8 cellular contexts compared by ENCODE assay signal in the genomic region with DNA sequence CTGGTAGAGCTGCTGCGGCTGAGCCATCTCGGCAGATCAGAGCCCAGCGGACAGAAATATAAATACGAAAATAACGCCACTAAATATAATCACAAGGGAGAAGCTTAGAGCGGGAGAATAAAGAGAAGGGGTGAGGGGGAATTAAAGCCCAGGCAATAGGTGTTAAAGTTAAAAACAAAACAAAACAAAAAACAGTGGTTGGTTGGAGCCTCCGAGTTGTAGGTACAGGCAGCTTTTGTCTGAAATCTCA. TPM values are rescaled to one million over a fixed set of nuclear protein-coding genes. Genes with fewer than 3 reads are reported as not detected.
A peak's percentile ranks its signal among the peaks of the same experiment; 100 is the strongest.
DNase-seq lines count a peak whose midpoint lies in the region; ATAC-seq and TF ChIP-seq lines count a peak whose summit lies in the region.

No MANE protein-coding gene starts in this region.

- H3K4me1 ChIP-seq in OCI-LY7 (ENCODE audit: insufficient read depth, low read length, poor library complexity, severe bottlenecking) = peaks cover 25% of the 10 kb centered on the region
- H3K4me1 ChIP-seq in neural progenitor cell = peaks cover 50% of the 10 kb centered on the region

- H3K9me3 Mint-ChIP-seq in endothelial cell (ENCODE audit: unreplicated experiment) (no peaks in the 10 kb centered on the region), neural progenitor cell (no peaks in the 10 kb centered on the region)

- no TSS peak for BruUV-seq in OCI-LY7 (replicated peaks; lab: Mats Ljungman, UMichigan)

- H3K27me3 ChIP-seq in BJ (ENCODE audit: control insufficient read depth, insufficient read depth, low read length) = no peaks in the 10 kb centered on the region
- peaks cover 78% of the 10 kb centered on the region for H3K27me3 ChIP-seq in neural progenitor cell

- peaks cover 71% of the 10 kb centered on the region for H3F3A ChIP-seq in neural progenitor cell (ENCODE audit: low read depth)

- H3K9me3 ChIP-seq in OCI-LY7 (ENCODE audit: low read length) = no peaks in the 10 kb centered on the region
- H3K9me3 ChIP-seq in neural progenitor cell (ENCODE audit: low read depth) = no peaks in the 10 kb centered on the region

- H2AFZ ChIP-seq in OCI-LY7 (ENCODE audit: low read length) = peak overlapping the region; percentile 99; the same call in 1 of the 2 replicates
- H2AFZ ChIP-seq in neural progenitor cell (replicated peaks) = peak overlapping the region; percentile 69

- H3K36me3 Mint-ChIP-seq in endothelial cell (ENCODE audit: low read depth, unreplicated experiment) (no peaks in the 10 kb centered on the region), neural progenitor cell (no peaks in the 10 kb centered on the region)

- H3K36me3 ChIP-seq in BJ (ENCODE audit: control insufficient read depth, insufficient read depth, low read length) (peaks cover 7% of the 10 kb centered on the region), OCI-LY7 (ENCODE audit: insufficient read depth, low read length) (no peaks in the 10 kb centered on the region), neural progenitor cell (no peaks in the 10 kb centered on the region)

- H3K27ac Mint-ChIP-seq in endothelial cell (ENCODE audit: unreplicated experiment) (peak overlapping the region; percentile 98), neural progenitor cell (peak overlapping the region; percentile 100)

- POLR2A ChIA-PET in BJ (lab: Charles Lee) (interaction anchor here (0.5 to 1.4 kb wide), 4 partner anchors 134 to 1357 kb away, joined by 3 to 5 read pairs (median 3); no protein-coding TSS in a partner anchor), OCI-LY7 (lab: Charles Lee) (interaction anchor here (1.3 kb wide), 1 partner anchor 35 kb away, joined by 3 read pairs; no protein-coding TSS in a partner anchor)

- ATAC-seq in HG02623 (IDR thresholded peaks at IDR 0.05; ENCODE audit: unreplicated experiment) (no peak), HG03442 (IDR thresholded peaks at IDR 0.05; ENCODE audit: unreplicated experiment) (no peak), GM19351 (IDR thresholded peaks at IDR 0.05; ENCODE audit: unreplicated experiment) (no peak)

- intact Hi-C loops in OCI-LY7 (cut with micrococcal nuclease; ENCODE audit: unreplicated experiment) = loop anchor here (5.0 to 10.0 kb wide), 4 partner anchors 131 to 1601 kb away; no protein-coding TSS in a partner anchor

- no peaks in the 10 kb centered on the region for H3K79me2 ChIP-seq in OCI-LY7 (ENCODE audit: insufficient read depth, low read depth, low read length)
- H3K79me2 ChIP-seq in neural progenitor cell (ENCODE audit: low read depth) = no peaks in the 10 kb centered on the region

- no peak for DNase-seq in BJ (ENCODE audit: low read depth)
- no peak for DNase-seq in OCI-LY7 (ENCODE audit: low spot score)
- DNase-seq in endothelial cell (ENCODE audit: low spot score) = no peak
- DNase-seq in neural progenitor cell (ENCODE audit: low spot score) = no peak
- no peak for DNase-seq in DMS114 treated with DMSO at 0.1 percent for 48 hours (lab: John Stamatoyannopoulos, UW; ENCODE audit: unreplicated experiment)

- H3K9ac ChIP-seq in neural progenitor cell = peak overlapping the region; percentile 2

- peak overlapping the region; percentile 85 for H3K4me3 ChIP-seq in BJ (ENCODE audit: low read depth, low read length)
- H3K4me3 ChIP-seq in OCI-LY7 (ENCODE audit: low read depth, low read length, poor library complexity, severe bottlenecking) = peak overlapping the region; percentile 77
- peak overlapping the region; percentile 61 for H3K4me3 ChIP-seq in neural progenitor cell

- TF ChIP-seq CTCF in BJ (IDR thresholded peaks at IDR 0.05; ENCODE audit: insufficient read depth, low read depth, low read length) (no peak), OCI-LY7 (conservative IDR thresholded peaks at IDR 0.05; ENCODE audit: low read length) (no peak), endothelial cell (IDR thresholded peaks at IDR 0.05; ENCODE audit: unreplicated experiment) (no peak), neural progenitor cell (IDR thresholded peaks at IDR 0.05) (no peak)

- peak overlapping the region; percentile 94 for H3K4me3 Mint-ChIP-seq in endothelial cell (ENCODE audit: unreplicated experiment)
- H3K4me3 Mint-ChIP-seq in neural progenitor cell = peak overlapping the region; percentile 93

- H3K4me1 Mint-ChIP-seq in endothelial cell (ENCODE audit: unreplicated experiment) (peaks cover 22% of the 10 kb centered on the region), neural progenitor cell (peaks cover 37% of the 10 kb centered on the region)

- CTCF ChIA-PET in BJ (lab: Yijun Ruan, JAX) = interaction anchor here (0.8 to 4.1 kb wide), 6 partner anchors 136 to 1597 kb away, joined by 3 to 22 read pairs (median 3); no protein-coding TSS in a partner anchor
- CTCF ChIA-PET in OCI-LY7 (lab: Charles Lee; ENCODE audit: unreplicated experiment) = no interaction called here

- peaks cover 20% of the 10 kb centered on the region for H3K27me3 Mint-ChIP-seq in endothelial cell (ENCODE audit: unreplicated experiment)
- peaks cover 27% of the 10 kb centered on the region for H3K27me3 Mint-ChIP-seq in neural progenitor cell (ENCODE audit: insufficient read depth, low read depth)

- H4K20me1 ChIP-seq in OCI-LY7 (ENCODE audit: insufficient read depth, low read length) (no peaks in the 10 kb centered on the region), neural progenitor cell (ENCODE audit: low read depth) (peaks cover 11% of the 10 kb centered on the region)

- H3K4me2 ChIP-seq in OCI-LY7 (ENCODE audit: low read length) (peak overlapping the region; percentile 93), neural progenitor cell (peak overlapping the region; percentile 91)

- no peaks in the 10 kb centered on the region for H3K9me2 ChIP-seq in OCI-LY7 (ENCODE audit: insufficient read depth, low read length)

- H3K27ac ChIP-seq in OCI-LY7 (ENCODE audit: low read depth, low read length, poor library complexity, severe bottlenecking) = no peak overlapping the region
- no peak overlapping the region for H3K27ac ChIP-seq in neural progenitor cell

RNA-seq across cellular contexts. Expression of a gene that starts 1.3 kb away (rescaled TPM):
- 57.4 and 65.7 TPM in 2 replicates for polyA plus RNA-seq in BJ (2011; rRNA removed)
- 251 and 301 TPM in 2 replicates for polyA minus RNA-seq in BJ (2011; rRNA and poly(A)+ RNA removed)
- total RNA-seq in OCI-LY7 (2014; rRNA removed; shearing (Covaris generic)) = 5.4 and 14.3 TPM in 2 replicates
- 6.1 and 7.3 TPM in 2 replicates for total RNA-seq in OCI-LY7 (2022)
- 13.3 TPM for total RNA-seq in endothelial cell (ENCODE audit: unreplicated experiment)
- total RNA-seq in neural progenitor cell (ENCODE audit: low replicate concordance) = 10.7 and 14.7 TPM in 2 replicates
